Comparison of ENCODE assay signal across 17 cellular contexts in the genomic region with DNA sequence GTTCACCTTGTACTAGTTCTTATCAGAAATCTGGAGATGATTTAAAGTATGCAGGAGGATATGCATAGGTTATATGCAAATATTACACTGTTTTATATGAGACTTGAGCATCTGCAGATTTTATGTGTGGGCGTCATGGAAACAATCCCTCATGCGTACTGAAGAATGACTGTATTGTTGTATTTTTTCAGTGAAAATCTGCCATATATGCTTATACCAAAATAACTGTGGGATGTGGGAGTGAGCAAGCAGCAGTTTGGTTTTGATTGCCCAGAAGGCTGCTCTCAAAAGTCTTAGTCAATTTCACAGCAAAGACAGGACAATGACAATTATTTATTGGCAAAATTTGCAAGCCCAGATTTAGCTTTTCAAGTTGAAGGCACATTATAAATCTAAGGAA.
DNase-seq lines count a peak whose midpoint lies in the region; ATAC-seq and TF ChIP-seq lines count a peak whose summit lies in the region.
"Had no signal": no experiment of that assay in that cellular context is flagged by ENCODE, and none has a peak within 500 bp of the region (broad histone marks: within the 10 kb centered on the region; RNA-seq: fewer than 3 reads in every experiment).

No MANE protein-coding gene starts in this region.

- H3K9ac ChIP-seq in neural cell (ENCODE audit: low read length), result no peak overlapping the region
- H3K9ac ChIP-seq: BLaER1 treated with 17β-estradiol and CSF1 and Interleukin-3, amounts not matched to agents 10 nM and 100 nM had no signal

- no peak for TF ChIP-seq EP300 in neural cell (conservative IDR thresholded peaks at IDR 0.05; ENCODE audit: poor library complexity, severe bottlenecking)

- H3K79me2 ChIP-seq in neural cell (replicated peaks; ENCODE audit: insufficient read depth, low read length), result no peaks in the 10 kb centered on the region

- H3K27me3 ChIP-seq in neural cell (ENCODE audit: insufficient read depth, low read depth, low read length) (no peaks in the 10 kb centered on the region), Peyer's patch (no peaks in the 10 kb centered on the region)
- H3K27me3 ChIP-seq: BLaER1 treated with 17β-estradiol and CSF1 and Interleukin-3, amounts not matched to agents 10 nM and 100 nM had no signal

- DNase-seq in Ammon's horn (ENCODE audit: low spot score) (peak; percentile 54), SK-MEL-5 (ENCODE audit: low read depth, low spot score) (peak; percentile 9), foreskin melanocyte (peak; percentile 81), Peyer's patch (no peak), germinal center (ENCODE audit: low spot score) (no peak)
- DNase-seq: AML-193; CD4-positive, alpha-beta T cell; CD8-positive, alpha-beta T cell; COR-L47; DMS79 treated with DMSO at 0.1 percent for 48 hours; GF-D8 had no signal

- H3K9me3 ChIP-seq in neural cell (ENCODE audit: low read length), result no peaks in the 10 kb centered on the region
- no peaks in the 10 kb centered on the region for H3K9me3 ChIP-seq in Peyer's patch
- H3K9me3 ChIP-seq: A549; BLaER1 treated with 17β-estradiol and CSF1 and Interleukin-3, amounts not matched to agents 10 nM and 100 nM had no signal

- H3K9me2 ChIP-seq in neural cell (ENCODE audit: insufficient read depth, low read length), result no peaks in the 10 kb centered on the region

- TF ChIP-seq CTCF in neural cell (IDR thresholded peaks at IDR 0.05; ENCODE audit: poor library complexity, severe bottlenecking) (no peak), Peyer's patch (IDR thresholded peaks at IDR 0.05) (no peak)

- ATAC-seq in GM21723 (IDR thresholded peaks at IDR 0.05; ENCODE audit: unreplicated experiment), result no peak
- ATAC-seq: A549; CD8-positive, alpha-beta T cell had no signal

- no peak overlapping the region for H2AFZ ChIP-seq in neural cell (ENCODE audit: low read depth, low read length)

- no peaks in the 10 kb centered on the region for H4K20me1 ChIP-seq in neural cell (ENCODE audit: insufficient read depth)
- H4K20me1 ChIP-seq: BLaER1 treated with 17β-estradiol and CSF1 and Interleukin-3, amounts not matched to agents 10 nM and 100 nM had no signal

- H3K4me3 ChIP-seq in neural cell (ENCODE audit: low read length), result no peak overlapping the region
- no peak overlapping the region for H3K4me3 ChIP-seq in Peyer's patch
- H3K4me3 ChIP-seq: A549; BLaER1 treated with 17β-estradiol and CSF1 and Interleukin-3, amounts not matched to agents 10 nM and 100 nM had no signal

- H3K36me3 ChIP-seq in neural cell (ENCODE audit: insufficient read depth, low read length) (no peaks in the 10 kb centered on the region), Peyer's patch (no peaks in the 10 kb centered on the region)
- H3K36me3 ChIP-seq: BLaER1 treated with 17β-estradiol and CSF1 and Interleukin-3, amounts not matched to agents 10 nM and 100 nM had no signal

- no peak for TF ChIP-seq RAD21 in neural cell (conservative IDR thresholded peaks at IDR 0.05)

- in situ Hi-C loops in SK-MEL-5 (cut with HindIII; ENCODE audit: low pct_unique_long_range_greater_than_20kb, low sequenced_read_pairs), result no loop called here

- no peaks in the 10 kb centered on the region for H3F3A ChIP-seq in neural cell (ENCODE audit: insufficient read depth, low read length, poor library complexity, severe bottlenecking)

- no peaks in the 10 kb centered on the region for H3K4me1 ChIP-seq in Peyer's patch
- H3K4me1 ChIP-seq: A549; BLaER1 treated with 17β-estradiol and CSF1 and Interleukin-3, amounts not matched to agents 10 nM and 100 nM had no signal

- no peak overlapping the region for H3K4me2 ChIP-seq in neural cell (ENCODE audit: low read length)
- H3K4me2 ChIP-seq: A549; BLaER1 treated with 17β-estradiol and CSF1 and Interleukin-3, amounts not matched to agents 10 nM and 100 nM had no signal

- H3K27ac ChIP-seq in neural cell (ENCODE audit: low read length), result peak overlapping the region; percentile 39
- no peak overlapping the region for H3K27ac ChIP-seq in Peyer's patch
- H3K27ac ChIP-seq: 22Rv1; A549; BLaER1 treated with 17β-estradiol and CSF1 and Interleukin-3, amounts not matched to agents 10 nM and 100 nM; C4-2B had no signal

- TF ChIP-seq POLR2A in Peyer's patch (IDR thresholded peaks at IDR 0.05), result no peak

TF ChIP-seq in neural cell, 6 proteins besides CTCF, POLR2A, EP300 and RAD21:
- no peak for TF ChIP-seq POLR2AphosphoS5 (IDR thresholded peaks at IDR 0.05)
TF ChIP-seq in neural cell: peak in this region for 0.

Comparison
In these comparisons a context has a peak if more than half of its experiments do, and no peak if none do; other contexts are left out.
1. DNase-seq: peak in Ammon's horn (single experiment), SK-MEL-5 (single experiment) and foreskin melanocyte (single experiment); none in Peyer's patch (0 of 3) and germinal center (single experiment).